9 cellular contexts compared by ENCODE assay signal in the genomic region with DNA sequence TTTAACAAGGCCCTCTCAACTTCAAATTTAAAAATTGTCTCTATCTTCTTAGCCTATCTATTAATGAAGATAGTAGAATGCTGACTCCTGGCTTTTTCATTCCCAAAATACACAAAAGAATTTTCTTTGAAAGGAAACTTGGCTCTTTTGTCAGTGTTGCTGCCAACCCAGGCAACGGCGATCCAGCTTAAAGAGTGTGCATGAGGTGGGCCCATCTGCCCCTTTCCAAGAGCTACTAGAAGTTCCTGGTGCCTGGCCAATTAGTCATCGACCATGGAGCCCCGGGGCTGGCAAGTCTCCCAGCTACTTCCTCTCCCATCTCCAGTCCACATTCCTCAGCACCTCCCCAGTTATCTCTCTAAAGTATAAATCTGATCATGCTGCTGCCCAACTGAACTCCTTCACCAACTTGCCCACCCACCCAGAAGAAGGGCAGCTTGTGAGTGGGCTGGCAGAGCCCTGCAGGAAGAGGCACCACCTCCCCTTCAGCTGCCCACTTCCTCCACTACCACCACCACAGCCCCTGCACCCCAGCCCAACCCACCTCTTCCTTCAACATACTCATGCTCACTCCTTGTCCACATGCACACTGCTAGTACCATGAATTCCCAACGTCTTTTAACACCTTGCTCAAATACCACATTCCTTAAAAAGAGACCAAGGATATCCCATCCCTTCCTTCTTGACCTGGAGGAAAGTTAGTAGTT.
DNase-seq lines count a peak whose midpoint lies in the region; ATAC-seq, FAIRE-seq and TF ChIP-seq lines count a peak whose summit lies in the region.
"Had no signal": no experiment of that assay in that cellular context is flagged by ENCODE, and none has a peak within 500 bp of the region (broad histone marks: within the 10 kb centered on the region; RNA-seq: fewer than 3 reads in every experiment).

No MANE protein-coding gene starts in this region.

- TF ChIP-seq CTCF in psoas muscle (IDR thresholded peaks at IDR 0.05), result no peak

- no peak overlapping the region for H3K4me3 ChIP-seq in psoas muscle

- no peaks in the 10 kb centered on the region for H3K4me1 ChIP-seq in psoas muscle

- WGBS in psoas muscle, 3 donors, result 15 to 25% (median 15%) methylated on average over 5 of the region's 5 CpGs

- peak; percentile 92 for FAIRE-seq in RCC 7860 (lab: Jason Lieb, UNC)

- in situ Hi-C loops in G401 (cut with HindIII; ENCODE audit: low sequenced_read_pairs), result no loop called here

- intact Hi-C loops in psoas muscle (cut with DNase I), result no loop called here

- DNase-seq in G401 (ENCODE audit: low spot score) (peak; percentile 33), RCC 7860 (ENCODE audit: low spot score) (peak; percentile 87), fibroblast of gingiva (ENCODE audit: low read depth) (peak; percentile 91), psoas muscle (peak; percentile 65 to 66)
- no peak for DNase-seq in stimulated activated naive CD4-positive, alpha-beta T cell treated with Interleukin-2 at 50 U/mL for 16 hours (lab: John Stamatoyannopoulos, UW)
- DNase-seq: naive B cell had no signal

- no peaks in the 10 kb centered on the region for H3K36me3 ChIP-seq in psoas muscle (ENCODE audit: insufficient read depth in 1 of 2, low read depth in 1 of 2)

- no peaks in the 10 kb centered on the region for H3K9me3 ChIP-seq in psoas muscle

- H3K27ac ChIP-seq in psoas muscle, result no peak overlapping the region

- H3K27me3 ChIP-seq in psoas muscle (ENCODE audit: insufficient read depth in 3 of 3, low read length in 2 of 3), result peaks cover 0 to 4% (median 0%) of the 10 kb centered on the region in 3 donors

- ATAC-seq in psoas muscle, result no peak
- ATAC-seq in HG03439 (IDR thresholded peaks at IDR 0.05; ENCODE audit: unreplicated experiment), result no peak
- no peak for ATAC-seq in HG03039 (IDR thresholded peaks at IDR 0.05; ENCODE audit: unreplicated experiment)
- no peak for ATAC-seq in GM18502 (IDR thresholded peaks at IDR 0.05; ENCODE audit: poor library complexity, unreplicated experiment)
